17 cellular contexts compared by ENCODE assay signal in the genomic region with DNA sequence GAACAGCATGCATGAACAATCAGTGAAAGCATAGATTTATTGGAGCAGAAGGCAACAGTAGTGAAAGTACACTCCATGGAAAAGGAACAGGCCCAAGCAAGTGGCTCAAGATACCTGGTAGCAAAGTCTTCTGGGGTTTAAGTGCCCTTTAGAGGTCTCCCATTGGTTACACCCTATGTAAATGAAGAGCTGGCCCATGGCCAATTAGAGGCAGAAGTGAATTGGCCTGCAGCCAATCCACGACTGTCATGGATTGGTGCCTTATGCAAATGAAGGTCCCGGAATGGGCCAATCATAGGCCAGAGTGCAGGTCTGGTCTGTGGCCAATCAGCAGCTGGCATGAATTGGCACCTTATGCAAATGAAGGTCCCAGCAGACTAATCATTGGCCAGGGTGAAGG.
"Had no signal": no experiment of that assay in that cellular context is flagged by ENCODE, and none has a peak within 500 bp of the region (broad histone marks: within the 10 kb centered on the region; RNA-seq: fewer than 3 reads in every experiment).

No MANE protein-coding gene starts in this region.

- DNase-seq: activated CD4-positive, alpha-beta T cell treated with anti-CD3 and anti-CD28 coated beads, Interleukin-2, amount 50 U/mL, for 1 hour; activated CD8-positive, alpha-beta memory T cell treated with anti-CD3 and anti-CD28 coated beads for 24 hours; activated naive CD8-positive, alpha-beta T cell treated with anti-CD3 and anti-CD28 coated beads, Interleukin-2, amount 10 ng/mL, durations not matched to agents 7 days and 5 days; cortex of kidney; effector CD4-positive, alpha-beta T cell; esophagus squamous epithelium; hypothalamus; kidney; left ventricle myocardium inferior; naive thymus-derived CD8-positive, alpha-beta T cell; pancreas; stimulated activated CD4-positive, alpha-beta T cell treated with anti-CD3 and anti-CD28 coated beads, Interleukin-12 subunit alpha, Interleukin-12 subunit beta, amount 100 ng/mL, for 4 hours; stimulated activated CD4-positive, alpha-beta T cell treated with anti-CD3 and anti-CD28 coated beads, Interleukin-2, amount 100 ng/mL, for 24 hours; transverse colon had no signal

- H3K27ac ChIP-seq: esophagus squamous epithelium, pancreas, transverse colon, vagina had no signal

- H3K4me3 ChIP-seq: esophagus squamous epithelium, left ventricle myocardium inferior, pancreas, transverse colon, vagina had no signal

- H3K4me1 ChIP-seq: pancreas had no signal

- FAIRE-seq: kidney, pancreas had no signal

- H3K36me3 ChIP-seq: esophagus squamous epithelium, left ventricle myocardium inferior, pancreas, transverse colon, vagina had no signal

- H3K27me3 ChIP-seq: esophagus squamous epithelium, pancreas, transverse colon, vagina had no signal

- H3K9me3 ChIP-seq: esophagus squamous epithelium, left ventricle myocardium inferior, pancreas, transverse colon, vagina had no signal

- ATAC-seq: activated CD4-positive, CD25-positive, alpha-beta regulatory T cell treated with anti-CD3 and anti-CD28 coated beads, Interleukin-2, amount 50 U/mL, for 24 hours; naive thymus-derived CD8-positive, alpha-beta T cell; pancreas; stimulated activated memory B cell treated with anti-CD40 and anti-IgM and Interleukin-4, amounts not matched to agents 10 μg/mL and 1 μg/mL and 100 μg/mL, for 72 hours had no signal
